17 cellular contexts compared by ENCODE assay signal in the genomic region with DNA sequence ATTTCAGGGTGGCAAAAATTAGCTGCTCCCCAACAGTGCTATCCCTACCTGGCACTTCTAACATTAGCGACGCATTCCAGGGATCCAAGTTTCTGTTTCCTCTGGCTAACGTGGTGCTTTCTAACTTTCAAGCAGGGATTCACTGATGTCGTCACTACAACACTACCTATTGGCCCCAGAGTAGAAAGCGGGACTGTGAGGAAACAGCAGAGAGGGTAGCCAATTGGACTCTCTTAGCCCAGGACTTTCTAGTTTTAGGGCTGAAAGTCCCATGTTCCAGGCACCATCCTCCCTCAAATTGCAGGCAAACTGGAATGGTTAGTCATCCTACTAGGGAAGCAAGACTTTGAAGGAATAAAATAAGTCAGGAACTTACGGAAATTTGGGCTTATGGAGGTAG.
A peak's percentile ranks its signal among the peaks of the same experiment; 100 is the strongest.
DNase-seq lines count a peak whose midpoint lies in the region; ATAC-seq and TF ChIP-seq lines count a peak whose summit lies in the region.
"Had no signal": no experiment of that assay in that cellular context is flagged by ENCODE, and none has a peak within 500 bp of the region (broad histone marks: within the 10 kb centered on the region; RNA-seq: fewer than 3 reads in every experiment).

No MANE protein-coding gene starts in this region.

- peaks cover 10% of the 10 kb centered on the region for H3K4me1 ChIP-seq in neural progenitor cell

- H3K4me3 ChIP-seq in SK-N-MC (no peak overlapping the region), neural progenitor cell (no peak overlapping the region), foreskin fibroblast (ENCODE audit: low read depth in 1 of 2, low read length in 2 of 2) (no peak overlapping the region), brain microvascular endothelial cell (ENCODE audit: low read depth, low read length) (no peak overlapping the region)

- no peak overlapping the region for H2AFZ ChIP-seq in neural progenitor cell (replicated peaks)

- H3K4me1 Mint-ChIP-seq in brain = peaks cover 74% of the 10 kb centered on the region
- H3K4me1 Mint-ChIP-seq in neural progenitor cell = peaks cover 37% of the 10 kb centered on the region
- H3K4me1 Mint-ChIP-seq: CD4-positive, alpha-beta memory T cell had no signal

- H3K27ac Mint-ChIP-seq in brain (peak overlapping the region; percentile 89 to 100 (median 98)), neural progenitor cell (peak overlapping the region; percentile 72)

- H3F3A ChIP-seq in neural progenitor cell (ENCODE audit: low read depth) = no peaks in the 10 kb centered on the region

- TF ChIP-seq CTCF in brain (conservative IDR thresholded peaks at IDR 0.05) (no peak), neural progenitor cell (IDR thresholded peaks at IDR 0.05) (no peak), foreskin fibroblast (IDR thresholded peaks at IDR 0.05; ENCODE audit: low read depth, low read length) (no peak), brain microvascular endothelial cell (IDR thresholded peaks at IDR 0.05; ENCODE audit: low read depth, low read length, missing control alignments) (no peak)

- H3K36me3 ChIP-seq in SK-N-MC (ENCODE audit: insufficient read depth, low read length) = no peaks in the 10 kb centered on the region
- H3K36me3 ChIP-seq in neural progenitor cell = no peaks in the 10 kb centered on the region
- H3K36me3 ChIP-seq in brain microvascular endothelial cell (replicated peaks) = no peaks in the 10 kb centered on the region

- peaks cover 6% of the 10 kb centered on the region for H3K36me3 Mint-ChIP-seq in brain
- H3K36me3 Mint-ChIP-seq in neural progenitor cell = no peaks in the 10 kb centered on the region
- H3K36me3 Mint-ChIP-seq: CD4-positive, alpha-beta memory T cell had no signal

- peak overlapping the region in 3 of 5 experiments; percentile 1 to 42 (median 6) for H3K4me3 Mint-ChIP-seq in brain
- no peak overlapping the region for H3K4me3 Mint-ChIP-seq in neural progenitor cell
- H3K4me3 Mint-ChIP-seq: CD4-positive, alpha-beta memory T cell; H9 had no signal

- no peaks in the 10 kb centered on the region for H4K20me1 ChIP-seq in neural progenitor cell (ENCODE audit: low read depth)

- ATAC-seq in esophagus mucosa = peak; percentile 20

- in situ Hi-C loops in brain microvascular endothelial cell (cut with HindIII; ENCODE audit: low pct_ligation_motif_present, low sequenced_read_pairs) = no loop called here

- DNase-seq in SK-N-MC (ENCODE audit: low read depth, low spot score) = no peak
- no peak for DNase-seq in neural progenitor cell (ENCODE audit: low spot score)
- DNase-seq in foreskin fibroblast = no peak
- DNase-seq in brain microvascular endothelial cell = no peak
- no peak for DNase-seq in NCI-H774 (lab: John Stamatoyannopoulos, UW)
- DNase-seq: Calu3; CD4-positive, alpha-beta memory T cell; DMS53; H9; Karpas-422; MM.1S; NCI-H1092 treated with DMSO at 0.1 percent for 48 hours; NCI-H1694; NCI-H510A treated with DMSO at 0.1 percent for 48 hours; Right ventricle myocardium superior had no signal

- H3K9ac ChIP-seq in SK-N-MC (ENCODE audit: insufficient read length) (no peak overlapping the region), neural progenitor cell (no peak overlapping the region)

- no peak overlapping the region for H3K4me2 ChIP-seq in neural progenitor cell

- H3K27me3 Mint-ChIP-seq in brain (no peaks in the 10 kb centered on the region), neural progenitor cell (ENCODE audit: insufficient read depth, low read depth) (no peaks in the 10 kb centered on the region)

- H3K27me3 ChIP-seq in neural progenitor cell (no peaks in the 10 kb centered on the region), brain microvascular endothelial cell (replicated peaks) (no peaks in the 10 kb centered on the region)

- peaks cover 0 to 2% (median 0%) of the 10 kb centered on the region in 5 experiments for H3K9me3 Mint-ChIP-seq in brain
- no peaks in the 10 kb centered on the region for H3K9me3 Mint-ChIP-seq in neural progenitor cell
- H3K9me3 Mint-ChIP-seq: H9 had no signal

- H3K79me2 ChIP-seq in neural progenitor cell (ENCODE audit: low read depth) = no peaks in the 10 kb centered on the region

- H3K27ac ChIP-seq in SK-N-MC = peak overlapping the region; percentile 96
- H3K27ac ChIP-seq in neural progenitor cell = no peak overlapping the region
- no peak overlapping the region for H3K27ac ChIP-seq in brain microvascular endothelial cell

- no peaks in the 10 kb centered on the region for H3K9me3 ChIP-seq in SK-N-MC (ENCODE audit: low read depth, low read length)
- no peaks in the 10 kb centered on the region for H3K9me3 ChIP-seq in neural progenitor cell (ENCODE audit: low read depth)
